ENCODE assay signal across 17 cellular contexts in genomic region chr14:80522936-80523335, GRCh38.
A peak's percentile ranks its signal among the peaks of the same experiment; 100 is the strongest.
DNase-seq lines count a peak whose midpoint lies in the region; TF ChIP-seq lines count a peak whose summit lies in the region.
"Had no signal": no experiment of that assay in that cellular context is flagged by ENCODE, and none has a peak within 500 bp of the region (broad histone marks: within the 10 kb centered on the region; RNA-seq: fewer than 3 reads in every experiment).

No MANE protein-coding gene starts in this region.

- no peak overlapping the region for H3K14ac ChIP-seq in mesenchymal stem cell (ENCODE audit: low read length in 2 of 2)
- no peak overlapping the region for H3K14ac ChIP-seq in trophoblast cell (ENCODE audit: low read length)

- H4K12ac ChIP-seq in trophoblast cell (ENCODE audit: low read depth, low read length): no peak overlapping the region

- no peaks in the 10 kb centered on the region for H3K27me3 ChIP-seq in mesenchymal stem cell (ENCODE audit: control insufficient read depth in 1 of 2, insufficient read depth in 1 of 2, low read length in 2 of 2)
- H3K27me3 ChIP-seq in SK-N-SH (ENCODE audit: insufficient read depth): no peaks in the 10 kb centered on the region
- H3K27me3 ChIP-seq in trophoblast cell (ENCODE audit: insufficient read depth, low read length): no peaks in the 10 kb centered on the region
- H3K27me3 ChIP-seq: heart right ventricle had no signal

- POLR2A ChIA-PET in SK-N-SH (lab: Yijun Ruan, JAX): no interaction called here

- no peaks in the 10 kb centered on the region for H3K9me3 ChIP-seq in mesenchymal stem cell (ENCODE audit: control insufficient read depth, low read length)
- no peaks in the 10 kb centered on the region for H3K9me3 ChIP-seq in SK-N-SH
- H3K9me3 ChIP-seq in trophoblast cell (ENCODE audit: insufficient read depth, low read depth, low read length): no peaks in the 10 kb centered on the region
- H3K9me3 ChIP-seq: A549, heart right ventricle had no signal

- H2BK12ac ChIP-seq in mesenchymal stem cell (ENCODE audit: low read length in 2 of 2) (no peak overlapping the region), trophoblast cell (ENCODE audit: low read length) (no peak overlapping the region)

- H4K8ac ChIP-seq in mesenchymal stem cell (ENCODE audit: low read length): no peak overlapping the region
- H4K8ac ChIP-seq in trophoblast cell (ENCODE audit: low read depth, low read length): no peak overlapping the region

- no peak for TF ChIP-seq CTCF in epithelial cell of esophagus (IDR thresholded peaks at IDR 0.05; ENCODE audit: insufficient read depth, low read depth, low read length, missing control alignments)
- TF ChIP-seq CTCF in SK-N-SH (IDR thresholded peaks at IDR 0.05): no peak

- H4K20me1 ChIP-seq in SK-N-SH (ENCODE audit: insufficient read depth): no peaks in the 10 kb centered on the region

- H3K27ac ChIP-seq in mesenchymal stem cell (ENCODE audit: low read length, poor library complexity, severe bottlenecking) (no peak overlapping the region), SK-N-SH (ENCODE audit: low read depth in 2 of 2, low read length in 1 of 2) (peak overlapping the region in 1 of 2 experiments; percentile 47; a peak in 2 of 4 replicates), trophoblast cell (ENCODE audit: low read depth, low read length) (no peak overlapping the region)
- H3K27ac ChIP-seq: A549, C4-2B, heart right ventricle had no signal

- H3K4me3 ChIP-seq in epithelial cell of esophagus (ENCODE audit: low read length) (no peak overlapping the region), mesenchymal stem cell (ENCODE audit: insufficient read depth in 1 of 2, low read depth in 1 of 2, low read length in 2 of 2) (no peak overlapping the region), SK-N-SH (ENCODE audit: low read depth in 2 of 2, low read length in 1 of 2) (no peak overlapping the region), trophoblast cell (ENCODE audit: low read depth, low read length) (no peak overlapping the region)
- H3K4me3 ChIP-seq: A549, heart right ventricle had no signal

- no peak overlapping the region for H2AFZ ChIP-seq in mesenchymal stem cell (ENCODE audit: low read depth, low read length)
- no peak overlapping the region for H2AFZ ChIP-seq in SK-N-SH (ENCODE audit: low read depth)
- no peak overlapping the region for H2AFZ ChIP-seq in trophoblast cell (ENCODE audit: insufficient read depth, low read length, poor library complexity)

- no peaks in the 10 kb centered on the region for H3K9me2 ChIP-seq in SK-N-SH

- H3F3A ChIP-seq in SK-N-SH (replicated peaks; ENCODE audit: insufficient read depth): no peaks in the 10 kb centered on the region

- no peak overlapping the region for H2BK15ac ChIP-seq in mesenchymal stem cell (ENCODE audit: low read depth, poor library complexity, severe bottlenecking)

- no peak for TF ChIP-seq RAD21 in SK-N-SH (IDR thresholded peaks at IDR 0.05; ENCODE audit: low read length)

- no peaks in the 10 kb centered on the region for H3K79me2 ChIP-seq in SK-N-SH (ENCODE audit: insufficient read depth)
- no peaks in the 10 kb centered on the region for H3K79me2 ChIP-seq in trophoblast cell (ENCODE audit: control insufficient read depth, insufficient read depth, low read length, poor library complexity)

- H3K9ac ChIP-seq in mesenchymal stem cell (ENCODE audit: low read length) (no peak overlapping the region), SK-N-SH (no peak overlapping the region), trophoblast cell (ENCODE audit: low read length) (no peak overlapping the region)

- CTCF ChIA-PET in SK-N-SH (lab: Yijun Ruan, JAX): no interaction called here

- H2BK120ac ChIP-seq in mesenchymal stem cell (ENCODE audit: low read depth, low read length) (no peak overlapping the region), trophoblast cell (ENCODE audit: insufficient read depth, low read length, poor library complexity) (no peak overlapping the region)

- H3K18ac ChIP-seq in mesenchymal stem cell (ENCODE audit: low read depth in 1 of 2, low read length in 2 of 2) (no peak overlapping the region), trophoblast cell (ENCODE audit: low read length) (no peak overlapping the region)

- H2AK5ac ChIP-seq in mesenchymal stem cell (ENCODE audit: low read length, severe bottlenecking) (no peak overlapping the region), trophoblast cell (ENCODE audit: low read length) (no peak overlapping the region)

- H3K36me3 ChIP-seq in mesenchymal stem cell (ENCODE audit: control insufficient read depth in 1 of 2, insufficient read depth in 2 of 2, low read depth in 1 of 2, low read length in 2 of 2): no peaks in the 10 kb centered on the region
- no peaks in the 10 kb centered on the region for H3K36me3 ChIP-seq in SK-N-SH (replicated peaks in 1 of 2; ENCODE audit: control insufficient read depth in 1 of 2, insufficient read depth in 2 of 2, low read length in 1 of 2)
- H3K36me3 ChIP-seq in trophoblast cell (ENCODE audit: control insufficient read depth in 1 of 2, insufficient read depth in 2 of 2, low read length in 2 of 2): no peaks in the 10 kb centered on the region
- H3K36me3 ChIP-seq: heart right ventricle had no signal

- no peak overlapping the region for H2BK5ac ChIP-seq in mesenchymal stem cell (ENCODE audit: low read depth, low read length, poor library complexity, severe bottlenecking)
- H2BK5ac ChIP-seq in trophoblast cell (ENCODE audit: low read depth, low read length, poor library complexity): no peak overlapping the region

- H3K4me1 ChIP-seq in mesenchymal stem cell (ENCODE audit: control insufficient read depth, insufficient read depth, low read depth, low read length) (no peaks in the 10 kb centered on the region), SK-N-SH (ENCODE audit: control insufficient read depth in 1 of 2, insufficient read depth in 2 of 2, low read depth in 1 of 2, low read length in 1 of 2) (no peaks in the 10 kb centered on the region), trophoblast cell (ENCODE audit: control insufficient read depth in 1 of 2, insufficient read depth in 2 of 2, low read length in 2 of 2) (no peaks in the 10 kb centered on the region)
- H3K4me1 ChIP-seq: heart right ventricle had no signal

- H3K23ac ChIP-seq in mesenchymal stem cell (ENCODE audit: low read length in 2 of 2) (no peak overlapping the region), trophoblast cell (ENCODE audit: low read length) (no peak overlapping the region)

- DNase-seq in AG08395 (ENCODE audit: low spot score): peak; percentile 19
- DNase-seq in LHCN-M2 (ENCODE audit: low read depth): peak; percentile 49
- DNase-seq in epithelial cell of esophagus (ENCODE audit: low read depth): peak; percentile 11
- DNase-seq in mesenchymal stem cell: peak; percentile 14
- no peak for DNase-seq in SK-N-SH
- DNase-seq in GDM1 (lab: John Stamatoyannopoulos, UW): no peak
- DNase-seq in activated gamma-delta T cell treated with Interleukin-2 at 50 U/mL for 16 hours: no peak
- DNase-seq in trophoblast cell: no peak
- DNase-seq: activated CD4-positive, alpha-beta T cell treated with anti-CD3 and anti-CD28 coated beads for 48 hours; caudate nucleus; heart right ventricle; KG1; NCI-H1105; Right ventricle myocardium superior; T-cell had no signal

- H3K4me2 ChIP-seq in mesenchymal stem cell (ENCODE audit: low read length, poor library complexity, severe bottlenecking): no peak overlapping the region
- H3K4me2 ChIP-seq in SK-N-SH: no peak overlapping the region
- no peak overlapping the region for H3K4me2 ChIP-seq in trophoblast cell (ENCODE audit: low read length)
- H3K4me2 ChIP-seq: A549 had no signal

- H3K79me1 ChIP-seq in mesenchymal stem cell (replicated peaks; ENCODE audit: low read length, poor library complexity, severe bottlenecking) (no peaks in the 10 kb centered on the region), trophoblast cell (ENCODE audit: low read length) (no peaks in the 10 kb centered on the region)

- TF ChIP-seq EP300 in SK-N-SH (IDR thresholded peaks at IDR 0.05; ENCODE audit: borderline replicate concordance in 1 of 2, low read depth in 1 of 2, low read length in 1 of 2): no peak

- H4K91ac ChIP-seq in mesenchymal stem cell (ENCODE audit: low read length) (no peak overlapping the region), trophoblast cell (ENCODE audit: low read depth, low read length) (no peak overlapping the region)

- H3K4ac ChIP-seq in mesenchymal stem cell (ENCODE audit: low read depth in 1 of 2, low read length in 2 of 2) (no peak overlapping the region), trophoblast cell (ENCODE audit: low read depth, low read length) (no peak overlapping the region)

TF ChIP-seq in SK-N-SH, 30 proteins besides CTCF, POLR2A, EP300 and RAD21:
- TF ChIP-seq NRF1 (IDR thresholded peaks at IDR 0.05; ENCODE audit: low read depth, low read length) (no peak), MAX (IDR thresholded peaks at IDR 0.05; ENCODE audit: low read depth) (no peak), NFIC (IDR thresholded peaks at IDR 0.05; ENCODE audit: borderline replicate concordance) (no peak), MEF2A (IDR thresholded peaks at IDR 0.05; ENCODE audit: borderline replicate concordance, low read depth) (no peak), USF1 (IDR thresholded peaks at IDR 0.05; ENCODE audit: borderline replicate concordance, low read depth) (no peak), EZH2phosphoT487 (IDR thresholded peaks at IDR 0.05; ENCODE audit: borderline replicate concordance, low read depth) (no peak), SMC3 (IDR thresholded peaks at IDR 0.05; ENCODE audit: low read depth, low read length) (no peak), FOXM1 (IDR thresholded peaks at IDR 0.05; ENCODE audit: low read depth) (no peak)

Comparison
In these comparisons a context has a peak if more than half of its experiments do, and no peak if none do; other contexts are left out.
1. DNase-seq: peak in AG08395 (single experiment), LHCN-M2 (single experiment), epithelial cell of esophagus (single experiment) and mesenchymal stem cell (single experiment); none in SK-N-SH (single experiment), GDM1 (single experiment), activated gamma-delta T cell treated with Interleukin-2 at 50 U/mL for 16 hours (single experiment) and trophoblast cell (0 of 2).